22 cellular contexts compared by ENCODE assay signal in genomic region chr2:11674983-11675382, GRCh38. TPM values are rescaled to one million over a fixed set of nuclear protein-coding genes. Genes with fewer than 3 reads are reported as not detected.
DNase-seq lines count a peak whose midpoint lies in the region; ATAC-seq and TF ChIP-seq lines count a peak whose summit lies in the region.
"Had no signal": no experiment of that assay in that cellular context is flagged by ENCODE, and none has a peak within 500 bp of the region (broad histone marks: within the 10 kb centered on the region; RNA-seq: fewer than 3 reads in every experiment).

No MANE protein-coding gene starts in this region.

- CTCF ChIA-PET in A673 (lab: Charles Lee) = no interaction called here

- BruUV-seq in A673 (replicated peaks; lab: Mats Ljungman, UMichigan) = no TSS peak

- 68 to 74% (median 74%) methylated on average over 10 of the region's 10 CpGs for WGBS in psoas muscle, 3 donors

- intact Hi-C loops in psoas muscle (cut with DNase I) = no loop called here
- intact Hi-C loops in A673 (cut with micrococcal nuclease; ENCODE audit: unreplicated experiment) = loop anchor here (2.0 kb wide), 1 partner anchor 62 kb away; no protein-coding TSS in a partner anchor

- H3K27me3 ChIP-seq in WERI-Rb-1 (ENCODE audit: insufficient read depth, low read depth, severe bottlenecking) (no peaks in the 10 kb centered on the region), psoas muscle (ENCODE audit: insufficient read depth in 3 of 3, low read length in 2 of 3) (no peaks in the 10 kb centered on the region), A673 (replicated peaks; ENCODE audit: insufficient read depth, low read depth, low read length, poor library complexity) (peaks cover 47% of the 10 kb centered on the region)
- H3K27me3 ChIP-seq: BE2C had no signal

- no peak for ATAC-seq in psoas muscle
- ATAC-seq in GM21360 (IDR thresholded peaks at IDR 0.05; ENCODE audit: unreplicated experiment) = no peak
- no peak for ATAC-seq in HG03571 (IDR thresholded peaks at IDR 0.05; ENCODE audit: unreplicated experiment)
- ATAC-seq: GM12878 had no signal

- H3K9me3 ChIP-seq in WERI-Rb-1 (ENCODE audit: severe bottlenecking) = no peaks in the 10 kb centered on the region
- no peaks in the 10 kb centered on the region for H3K9me3 ChIP-seq in psoas muscle
- no peaks in the 10 kb centered on the region for H3K9me3 ChIP-seq in A673 (ENCODE audit: low read depth, low read length, poor library complexity, severe bottlenecking)
- H3K9me3 ChIP-seq: BE2C had no signal

- no peak overlapping the region for H3K4me3 ChIP-seq in WERI-Rb-1 (ENCODE audit: low read depth, low read length)
- H3K4me3 ChIP-seq in psoas muscle = no peak overlapping the region
- no peak overlapping the region for H3K4me3 ChIP-seq in A673 (ENCODE audit: low read depth, low read length, poor library complexity, severe bottlenecking)
- H3K4me3 ChIP-seq: GM12878 had no signal

- H3K4me1 ChIP-seq in psoas muscle (peaks cover 33% of the 10 kb centered on the region), A673 (ENCODE audit: insufficient read depth, low read length, poor library complexity, severe bottlenecking) (no peaks in the 10 kb centered on the region)
- H3K4me1 ChIP-seq: BE2C had no signal

- DNase-seq in WERI-Rb-1 (peak; percentile 2), islet precursor cell (peak; percentile 19), psoas muscle (no peak), A673 (ENCODE audit: low spot score) (no peak)
- DNase-seq: ACHN; BE2C; C1 segment of cervical spinal cord; CD4-positive, CD25-positive, alpha-beta regulatory T cell; CD8-positive, alpha-beta memory T cell; COR-L47; DMS 273 treated with DMSO at 0.1 percent for 48 hours; DMS53; DND-41; EL; GOT3; H9 had no signal

- TF ChIP-seq CTCF in WERI-Rb-1 (IDR thresholded peaks at IDR 0.05; ENCODE audit: low read depth, low read length) (no peak), psoas muscle (IDR thresholded peaks at IDR 0.05) (no peak), A673 (conservative IDR thresholded peaks at IDR 0.05; ENCODE audit: low read depth, low read length) (no peak)

- POLR2A ChIA-PET in A673 (lab: Charles Lee; ENCODE audit: low non-redundant PET) = no interaction called here

- H3K27ac ChIP-seq in WERI-Rb-1 (no peak overlapping the region), psoas muscle (peak overlapping the region; percentile 19), A673 (ENCODE audit: low read depth, low read length, poor library complexity, severe bottlenecking) (no peak overlapping the region)

- H3K36me3 ChIP-seq in WERI-Rb-1 (no peaks in the 10 kb centered on the region), psoas muscle (ENCODE audit: insufficient read depth in 1 of 2, low read depth in 1 of 2) (no peaks in the 10 kb centered on the region), A673 (ENCODE audit: insufficient read depth, low read length, poor library complexity, severe bottlenecking) (no peaks in the 10 kb centered on the region)
- H3K36me3 ChIP-seq: BE2C had no signal

RNA-seq across cellular contexts. Expression of gene NTSR2, which starts 5.0 kb away (rescaled TPM):
- total RNA-seq in psoas muscle = under 1 TPM in 3 of 4 donors, not detected in 1; 0.18 to 0.36 (median 0.22) TPM
- polyA plus RNA-seq in psoas muscle = under 1 TPM; 0.35 to 0.97 (median 0.82) TPM
- not detected in 2 replicates for total RNA-seq in A673 (2021)
- total RNA-seq: A172; CD4-positive, CD25-positive, alpha-beta regulatory T cell; CD8-positive, alpha-beta memory T cell; G401; GM12878; H9; HT-29 had no signal
- polyA plus RNA-seq: CD4-positive, CD25-positive, alpha-beta regulatory T cell; CD8-positive, alpha-beta memory T cell; GM12878 had no signal

Comparison
In these comparisons a context has a peak if more than half of its experiments do, and no peak if none do; other contexts are left out.
1. DNase-seq: peak in WERI-Rb-1 (single experiment) and islet precursor cell (single experiment); none in psoas muscle (0 of 2) and A673 (single experiment).